In genomic region chr20:37902504-37903313, GRCh38 we compare ENCODE assay signal across 8 cellular contexts. TPM values are rescaled to one million over a fixed set of nuclear protein-coding genes. Genes with fewer than 3 reads are reported as not detected.
DNase-seq lines count a peak whose midpoint lies in the region; ATAC-seq and TF ChIP-seq lines count a peak whose summit lies in the region.

Gene VSTM2L (plus strand): TSS chr20:37903127. CDS start chr20:37903351, 224 bp downstream.

- peak within 1 kb of the TSS; percentile 71 for H3K4me3 Mint-ChIP-seq in HFFc6

- H3K4me1 Mint-ChIP-seq in HFFc6 (ENCODE audit: low read depth) = peaks cover 17% of the 10 kb centered on the region

- no peak for ATAC-seq in GM21737 (IDR thresholded peaks at IDR 0.05; ENCODE audit: unreplicated experiment)

- H3K4me2 ChIP-seq in hepatocyte (peak within 1 kb of the TSS; percentile 89), smooth muscle cell (peak within 1 kb of the TSS; percentile 80)

- H3K27me3 ChIP-seq in hepatocyte = peaks cover 59% of the 10 kb centered on the region
- peaks cover 66% of the 10 kb centered on the region for H3K27me3 ChIP-seq in smooth muscle cell (ENCODE audit: low read depth)

- H2AFZ ChIP-seq in hepatocyte (no peak within 1 kb of the TSS), smooth muscle cell (ENCODE audit: low read depth) (no peak within 1 kb of the TSS)

- peak; percentile 41 for TF ChIP-seq CTCF in C4-2B (conservative IDR thresholded peaks at IDR 0.05)
- no peak for TF ChIP-seq CTCF in HFFc6 (IDR thresholded peaks at IDR 0.05)
- no peak for TF ChIP-seq CTCF in astrocyte of the cerebellum (IDR thresholded peaks at IDR 0.05; ENCODE audit: low read depth, low read length, missing control alignments)
- TF ChIP-seq CTCF in hepatocyte (IDR thresholded peaks at IDR 0.05; ENCODE audit: poor library complexity) = no peak
- TF ChIP-seq CTCF in smooth muscle cell (IDR thresholded peaks at IDR 0.05; ENCODE audit: borderline replicate concordance, insufficient read depth, poor library complexity, severe bottlenecking) = peak; percentile 1

- H3K9me3 ChIP-seq in hepatocyte (ENCODE audit: low read depth) = no peaks in the 10 kb centered on the region
- no peaks in the 10 kb centered on the region for H3K9me3 ChIP-seq in smooth muscle cell (replicated peaks; ENCODE audit: low read depth)

- DNase-seq in HFFc6 (peak; percentile 18), astrocyte of the cerebellum (ENCODE audit: low read depth) (peak; percentile 29), hepatocyte (ENCODE audit: low spot score) (peak; percentile 65), smooth muscle cell (lab: John Stamatoyannopoulos, UW; ENCODE audit: unreplicated experiment) (no peak), NCI-H1417 treated with DMSO at 0.1 percent for 48 hours (lab: John Stamatoyannopoulos, UW) (no peak)
- no peak for DNase-seq in stimulated activated CD8-positive, alpha-beta memory T cell treated with anti-CD3 and anti-CD28 coated beads, Interleukin-4, amount 100 ng/mL, for 48 hours

- no peak within 1 kb of the TSS for H3K27ac ChIP-seq in C4-2B
- H3K27ac ChIP-seq in hepatocyte = no peak within 1 kb of the TSS
- H3K27ac ChIP-seq in smooth muscle cell (ENCODE audit: low read depth) = no peak within 1 kb of the TSS

- 22% methylated on average over 22 of the region's 71 CpGs for WGBS in hepatocyte (ENCODE audit: low lambda C conversion rate, missing lambda C conversion rate)
- WGBS in smooth muscle cell (ENCODE audit: low lambda C conversion rate) = 32% methylated on average over 20 of the region's 71 CpGs

- H4K20me1 ChIP-seq in hepatocyte (ENCODE audit: insufficient read depth, poor library complexity, severe bottlenecking) (no peaks in the 10 kb centered on the region), smooth muscle cell (ENCODE audit: low read depth) (no peaks in the 10 kb centered on the region)

- no peaks in the 10 kb centered on the region for H3K36me3 Mint-ChIP-seq in HFFc6 (ENCODE audit: low read depth)

- H3F3A ChIP-seq in smooth muscle cell (ENCODE audit: low read depth) = no peaks in the 10 kb centered on the region

- H3K4me3 ChIP-seq in astrocyte of the cerebellum (ENCODE audit: low read depth, low read length) = peak within 1 kb of the TSS; percentile 45
- H3K4me3 ChIP-seq in hepatocyte = peak within 1 kb of the TSS; percentile 36
- peak within 1 kb of the TSS; percentile 35 for H3K4me3 ChIP-seq in smooth muscle cell

- peaks cover 5% of the 10 kb centered on the region for H3K4me1 ChIP-seq in hepatocyte (ENCODE audit: insufficient read depth)
- peaks cover 11% of the 10 kb centered on the region for H3K4me1 ChIP-seq in smooth muscle cell (ENCODE audit: low read depth)

- peaks cover 41% of the 10 kb centered on the region for H3K27me3 Mint-ChIP-seq in HFFc6 (ENCODE audit: insufficient read depth)

- in situ Hi-C loops in astrocyte of the cerebellum (cut with HindIII; ENCODE audit: low sequenced_read_pairs) = no loop called here

- no peaks in the 10 kb centered on the region for H3K9me2 ChIP-seq in hepatocyte (replicated peaks; ENCODE audit: insufficient read depth)

- no peak within 1 kb of the TSS for H3K9ac ChIP-seq in smooth muscle cell (ENCODE audit: low read depth)

- H3K9me3 Mint-ChIP-seq in HFFc6 = no peaks in the 10 kb centered on the region; the same call in 1 of the 2 replicates

- H3K36me3 ChIP-seq in hepatocyte (replicated peaks; ENCODE audit: insufficient read depth, low read depth) = no peaks in the 10 kb centered on the region
- H3K36me3 ChIP-seq in smooth muscle cell (ENCODE audit: low read depth) = no peaks in the 10 kb centered on the region

- no peaks in the 10 kb centered on the region for H3K79me2 ChIP-seq in hepatocyte
- H3K79me2 ChIP-seq in smooth muscle cell (ENCODE audit: low read depth) = no peaks in the 10 kb centered on the region

- no peak within 1 kb of the TSS for H3K27ac Mint-ChIP-seq in HFFc6

RNA-seq across cellular contexts. Expression of gene VSTM2L, which starts in this region (rescaled TPM):
- total RNA-seq in HFFc6 (2021; fragmentation: NEBNext Ultra II Directional; extraction: Animal tissue kit (Norgen Biotek cat#: 25700)) = under 1 TPM in 4 of 6 experiments, not detected in 2; 0.12 to 0.95 (median 0.55) TPM
- total RNA-seq in hepatocyte (3.6 and 3.7 TPM in 2 replicates), smooth muscle cell (1.9 TPM in 1 of 2 replicates, not detected in the other)
- polyA plus RNA-seq in hepatocyte (2.5 and 3.0 TPM in 2 replicates), smooth muscle cell (0.44 and 0.56 TPM in 2 replicates)

Comparison
In these comparisons a context has a peak if more than half of its experiments do, and no peak if none do; other contexts are left out.
1. Peak in DNase-seq in HFFc6; RNA of the gene not detected or under 1 TPM.
2. CTCF ChIP-seq: peak in C4-2B (single experiment) and smooth muscle cell (single experiment); none in HFFc6 (single experiment), astrocyte of the cerebellum (single experiment) and hepatocyte (single experiment).
3. DNase-seq: peak in astrocyte of the cerebellum (single experiment) and hepatocyte (single experiment); none in smooth muscle cell (single experiment), stimulated activated CD8-positive, alpha-beta memory T cell treated with anti-CD3 and anti-CD28 coated beads, Interleukin-4, amount 100 ng/mL, for 48 hours (single experiment) and NCI-H1417 treated with DMSO at 0.1 percent for 48 hours (single experiment).
4. Peak in every context shown above with its lines, with median percentiles within 50 percentile points of each other: H3K4me3 ChIP-seq.